In genomic region chr9:121299467-121300282, GRCh38 we compare ENCODE assay signal across 1 cellular context.
TF ChIP-seq lines count a peak whose summit lies in the region.

No MANE protein-coding gene starts in this region.

TF ChIP-seq in HepG2, 621 proteins besides CTCF, POLR2A, EP300 and RAD21 (continued from another document and continues in another):
- TF ChIP-seq MAFG (CRISPR knock-in tag; IDR thresholded peaks at IDR 0.05) (no peak), HMGA1 (CRISPR knock-in tag; conservative IDR thresholded peaks at IDR 0.05) (no peak), ZBTB42 (CRISPR knock-in tag; IDR thresholded peaks at IDR 0.05) (no peak), ZNF598 (CRISPR knock-in tag; IDR thresholded peaks at IDR 0.05; ENCODE audit: borderline replicate concordance) (no peak), ZNF572 (CRISPR knock-in tag; IDR thresholded peaks at IDR 0.05) (no peak), KDM4B (CRISPR knock-in tag; IDR thresholded peaks at IDR 0.05) (no peak), ZNF296 (CRISPR knock-in tag; conservative IDR thresholded peaks at IDR 0.05) (no peak), LBX2 (CRISPR knock-in tag; IDR thresholded peaks at IDR 0.05; ENCODE audit: borderline replicate concordance) (no peak), ZNF784 (CRISPR knock-in tag; IDR thresholded peaks at IDR 0.05; ENCODE audit: borderline replicate concordance) (no peak), NBN (conservative IDR thresholded peaks at IDR 0.05) (no peak), ZNF10 (CRISPR knock-in tag; IDR thresholded peaks at IDR 0.05; ENCODE audit: borderline replicate concordance, low read depth) (no peak), AGO2 (optimal IDR thresholded peaks at IDR 0.05; ENCODE audit: low read depth, low read length) (peak; percentile 95), ZC3H13 (CRISPR knock-in tag; IDR thresholded peaks at IDR 0.05) (no peak), NFYC (CRISPR knock-in tag; IDR thresholded peaks at IDR 0.05) (no peak), THAP9 (CRISPR knock-in tag; IDR thresholded peaks at IDR 0.05; ENCODE audit: borderline replicate concordance) (0 out of 2 replicates have a peak, but pooled peaks have one; percentile 14), ZNF275 (CRISPR knock-in tag; IDR thresholded peaks at IDR 0.05; ENCODE audit: borderline replicate concordance) (no peak), SOX6 (IDR thresholded peaks at IDR 0.05) (no peak), SOX6 (CRISPR knock-in tag; IDR thresholded peaks at IDR 0.05) (no peak; the same call in none of the 2 replicates), KLF11 (CRISPR knock-in tag; IDR thresholded peaks at IDR 0.05) (no peak), LCORL (IDR thresholded peaks at IDR 0.05) (no peak), LCORL (CRISPR knock-in tag; IDR thresholded peaks at IDR 0.05) (0 out of 2 replicates have a peak, but pooled peaks have one; percentile 45), ZNF484 (CRISPR knock-in tag; IDR thresholded peaks at IDR 0.05; ENCODE audit: borderline replicate concordance, low read depth) (no peak), ZNF414 (CRISPR knock-in tag; IDR thresholded peaks at IDR 0.05) (no peak), ZNF687 (CRISPR knock-in tag; IDR thresholded peaks at IDR 0.05) (peak; percentile 91), ZMYM4 (CRISPR knock-in tag; IDR thresholded peaks at IDR 0.05) (peak; percentile 47; the same call in 1 of the 2 replicates), KDM3A (CRISPR knock-in tag; IDR thresholded peaks at IDR 0.05; ENCODE audit: low read depth) (0 out of 2 replicates have a peak, but pooled peaks have one; percentile 13), ZSCAN5A (CRISPR knock-in tag; IDR thresholded peaks at IDR 0.05; ENCODE audit: borderline replicate concordance) (no peak), ZNF512B (CRISPR knock-in tag; IDR thresholded peaks at IDR 0.05; ENCODE audit: borderline replicate concordance) (no peak), ZNF75D (CRISPR knock-in tag; IDR thresholded peaks at IDR 0.05; ENCODE audit: borderline replicate concordance) (no peak), SAFB2 (CRISPR knock-in tag; IDR thresholded peaks at IDR 0.05; ENCODE audit: borderline replicate concordance, low read depth) (peak; percentile 33; the same call in 1 of the 2 replicates), BCLAF1 (IDR thresholded peaks at IDR 0.05) (no peak), REST (IDR thresholded peaks at IDR 0.05; ENCODE audit: borderline replicate concordance in 1 of 2, low read depth in 1 of 2, low read length in 2 of 2) (peak in 1 of 2 experiments; percentile 47; a peak in 1 of 4 replicates), BHLHE40 (IDR thresholded peaks at IDR 0.05; ENCODE audit: low read length) (peak; percentile 43; the same call in 1 of the 2 replicates), ZNF607 (CRISPR knock-in tag; IDR thresholded peaks at IDR 0.05; ENCODE audit: borderline replicate concordance) (0 out of 2 replicates have a peak, but pooled peaks have one; percentile 31), NAIF1 (CRISPR knock-in tag; IDR thresholded peaks at IDR 0.05; ENCODE audit: borderline replicate concordance) (no peak)
